1 cellular context compared by ENCODE assay signal in genomic region chr7:73987298-73987697, GRCh38.
TF ChIP-seq lines count a peak whose summit lies in the region.

No MANE protein-coding gene starts in this region.

TF ChIP-seq in HepG2, 621 proteins besides CTCF, POLR2A, EP300 and RAD21 (continued from another document):
- TF ChIP-seq HNF1A (IDR thresholded peaks at IDR 0.05; ENCODE audit: low read depth) (no peak), HNF1A (CRISPR knock-in tag; IDR thresholded peaks at IDR 0.05; ENCODE audit: borderline replicate concordance) (no peak), ZFP1 (CRISPR knock-in tag; IDR thresholded peaks at IDR 0.05) (no peak)
